ENCODE assay signal across 1 cellular context in genomic region chr19:51691122-51692064, GRCh38.
TF ChIP-seq lines count a peak whose summit lies in the region.

No MANE protein-coding gene starts in this region.

TF ChIP-seq in HCT116, 20 proteins besides CTCF, POLR2A, EP300 and RAD21 (continued from another document):
- TF ChIP-seq, protein P1, sequence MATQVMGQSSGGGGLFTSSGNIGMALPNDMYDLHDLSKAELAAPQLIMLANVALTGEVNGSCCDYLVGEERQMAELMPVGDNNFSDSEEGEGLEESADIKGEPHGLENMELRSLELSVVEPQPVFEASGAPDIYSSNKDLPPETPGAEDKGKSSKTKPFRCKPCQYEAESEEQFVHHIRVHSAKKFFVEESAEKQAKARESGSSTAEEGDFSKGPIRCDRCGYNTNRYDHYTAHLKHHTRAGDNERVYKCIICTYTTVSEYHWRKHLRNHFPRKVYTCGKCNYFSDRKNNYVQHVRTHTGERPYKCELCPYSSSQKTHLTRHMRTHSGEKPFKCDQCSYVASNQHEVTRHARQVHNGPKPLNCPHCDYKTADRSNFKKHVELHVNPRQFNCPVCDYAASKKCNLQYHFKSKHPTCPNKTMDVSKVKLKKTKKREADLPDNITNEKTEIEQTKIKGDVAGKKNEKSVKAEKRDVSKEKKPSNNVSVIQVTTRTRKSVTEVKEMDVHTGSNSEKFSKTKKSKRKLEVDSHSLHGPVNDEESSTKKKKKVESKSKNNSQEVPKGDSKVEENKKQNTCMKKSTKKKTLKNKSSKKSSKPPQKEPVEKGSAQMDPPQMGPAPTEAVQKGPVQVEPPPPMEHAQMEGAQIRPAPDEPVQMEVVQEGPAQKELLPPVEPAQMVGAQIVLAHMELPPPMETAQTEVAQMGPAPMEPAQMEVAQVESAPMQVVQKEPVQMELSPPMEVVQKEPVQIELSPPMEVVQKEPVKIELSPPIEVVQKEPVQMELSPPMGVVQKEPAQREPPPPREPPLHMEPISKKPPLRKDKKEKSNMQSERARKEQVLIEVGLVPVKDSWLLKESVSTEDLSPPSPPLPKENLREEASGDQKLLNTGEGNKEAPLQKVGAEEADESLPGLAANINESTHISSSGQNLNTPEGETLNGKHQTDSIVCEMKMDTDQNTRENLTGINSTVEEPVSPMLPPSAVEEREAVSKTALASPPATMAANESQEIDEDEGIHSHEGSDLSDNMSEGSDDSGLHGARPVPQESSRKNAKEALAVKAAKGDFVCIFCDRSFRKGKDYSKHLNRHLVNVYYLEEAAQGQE (IDR thresholded peaks at IDR 0.05; ENCODE audit: low read depth): no peak
- TF ChIP-seq CEBPB (IDR thresholded peaks at IDR 0.05; ENCODE audit: low read depth): no peak
- TF ChIP-seq SRF (IDR thresholded peaks at IDR 0.05; ENCODE audit: low read depth): no peak
- TF ChIP-seq EZH2phosphoT487 (IDR thresholded peaks at IDR 0.05; ENCODE audit: borderline replicate concordance): no peak
- TF ChIP-seq FOSL1 (IDR thresholded peaks at IDR 0.05; ENCODE audit: low read depth): no peak
- TF ChIP-seq SIN3A (IDR thresholded peaks at IDR 0.05; ENCODE audit: low read depth): no peak
- no peak for TF ChIP-seq TCF7L2 (IDR thresholded peaks at IDR 0.05; ENCODE audit: borderline replicate concordance, extremely low read depth, insufficient read depth, insufficient read length)
- no peak for TF ChIP-seq MAX (IDR thresholded peaks at IDR 0.05)
TF ChIP-seq in HCT116: peak in this region for 0.
